In the genomic region with DNA sequence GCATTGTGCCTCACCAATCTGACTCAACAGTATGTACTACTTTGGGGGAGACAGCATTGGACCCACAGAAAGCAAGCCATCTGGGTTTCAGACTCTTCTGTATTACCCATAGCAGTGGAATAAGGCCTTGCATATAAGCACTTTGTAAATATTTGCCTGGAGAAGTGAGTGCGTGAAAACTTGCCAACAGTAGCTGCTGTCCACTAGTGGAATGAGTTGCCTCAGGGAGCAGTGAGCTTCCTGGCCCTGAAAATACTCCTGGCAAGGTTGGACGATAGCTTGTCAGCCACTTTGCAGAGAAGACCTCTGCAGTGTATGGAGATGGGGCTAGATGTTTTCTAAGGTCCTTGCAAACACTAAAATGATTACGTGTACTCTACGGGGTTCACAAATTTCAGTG, we compare ENCODE assay signal across 29 cellular contexts. TPM values are rescaled to one million over a fixed set of nuclear protein-coding genes. Genes with fewer than 3 reads are reported as not detected.
A peak's percentile ranks its signal among the peaks of the same experiment; 100 is the strongest.
DNase-seq lines count a peak whose midpoint lies in the region; ATAC-seq, FAIRE-seq and TF ChIP-seq lines count a peak whose summit lies in the region.
"Had no signal": no experiment of that assay in that cellular context is flagged by ENCODE, and none has a peak within 500 bp of the region (broad histone marks: within the 10 kb centered on the region; RNA-seq: fewer than 3 reads in every experiment).

No MANE protein-coding gene starts in this region.

- WGBS in HepG2 (ENCODE audit: low lambda C conversion rate), result 91% methylated on average over 4 of the region's 4 CpGs
- 81% methylated on average over 3 of the region's 4 CpGs for WGBS in right lobe of liver (ENCODE audit: insufficient coverage, low coverage, low lambda C conversion rate, missing lambda C conversion rate)

- TF ChIP-seq EP300 in HepG2 (IDR thresholded peaks at IDR 0.05; ENCODE audit: low read depth in 2 of 2, low read length in 2 of 2) (no peak), HepG2 (CRISPR knock-in tag; IDR thresholded peaks at IDR 0.05; ENCODE audit: borderline replicate concordance) (no peak)

- H3K27me3 ChIP-seq in HepG2 (ENCODE audit: control insufficient read depth in 1 of 2, insufficient read depth in 2 of 2, low read length in 2 of 2), result no peaks in the 10 kb centered on the region
- H3K27me3 ChIP-seq in right lobe of liver, result no peaks in the 10 kb centered on the region
- H3K27me3 ChIP-seq in upper lobe of right lung, result no peaks in the 10 kb centered on the region
- H3K27me3 ChIP-seq: BLaER1 treated with 17β-estradiol and CSF1 and Interleukin-3, amounts not matched to agents 10 nM and 100 nM; SJCRH30 had no signal

- H3K4me3 Mint-ChIP-seq in activated T-cell treated with anti-CD3 and anti-CD28 coated beads, Interleukin-2, amount 50 U/mL, for 24 hours, result no peak overlapping the region
- H3K4me3 Mint-ChIP-seq in activated T-cell treated with anti-CD3 and anti-CD28 coated beads, Interleukin-2, amount 50 U/mL, for 4 hours, result no peak overlapping the region
- no peak overlapping the region for H3K4me3 Mint-ChIP-seq in chondrocyte (ENCODE audit: unreplicated experiment)
- H3K4me3 Mint-ChIP-seq: CD4-positive, alpha-beta T cell; H9 had no signal

- H3K9me3 ChIP-seq in HepG2 (ENCODE audit: low read length) (no peaks in the 10 kb centered on the region), right lobe of liver (no peaks in the 10 kb centered on the region), upper lobe of right lung (no peaks in the 10 kb centered on the region)
- H3K9me3 ChIP-seq: A549; BLaER1 treated with 17β-estradiol and CSF1 and Interleukin-3, amounts not matched to agents 10 nM and 100 nM; SJCRH30 had no signal

- H3K27ac ChIP-seq in HepG2 (ENCODE audit: extremely low read length, insufficient read depth, low read length), result no peak overlapping the region
- no peak overlapping the region for H3K27ac ChIP-seq in right lobe of liver
- H3K27ac ChIP-seq in upper lobe of right lung, result no peak overlapping the region
- H3K27ac ChIP-seq: A549; BLaER1 treated with 17β-estradiol and CSF1 and Interleukin-3, amounts not matched to agents 10 nM and 100 nM; GM23248; SJCRH30 had no signal

- no peak for FAIRE-seq in HepG2 (lab: Jason Lieb, UNC)
- FAIRE-seq: A549, D721Med, GM12878 had no signal

- H4K20me1 ChIP-seq in HepG2 (ENCODE audit: insufficient read depth, low read length), result peaks cover 29% of the 10 kb centered on the region

- no peak for TF ChIP-seq RAD21 in HepG2 (CRISPR knock-in tag; IDR thresholded peaks at IDR 0.05)

- H3K36me3 Mint-ChIP-seq in activated T-cell treated with anti-CD3 and anti-CD28 coated beads, Interleukin-2, amount 50 U/mL, for 24 hours (ENCODE audit: low read depth), result peaks cover 94% of the 10 kb centered on the region
- peaks cover 53% of the 10 kb centered on the region for H3K36me3 Mint-ChIP-seq in activated T-cell treated with anti-CD3 and anti-CD28 coated beads, Interleukin-2, amount 50 U/mL, for 4 hours (ENCODE audit: insufficient read depth)
- H3K36me3 Mint-ChIP-seq in chondrocyte (ENCODE audit: low read depth), result peaks cover 59% of the 10 kb centered on the region

- no peaks in the 10 kb centered on the region for H3K27me3 Mint-ChIP-seq in activated T-cell treated with anti-CD3 and anti-CD28 coated beads, Interleukin-2, amount 50 U/mL, for 24 hours
- no peaks in the 10 kb centered on the region for H3K27me3 Mint-ChIP-seq in activated T-cell treated with anti-CD3 and anti-CD28 coated beads, Interleukin-2, amount 50 U/mL, for 4 hours (ENCODE audit: low read depth)
- no peaks in the 10 kb centered on the region for H3K27me3 Mint-ChIP-seq in chondrocyte (ENCODE audit: low read depth)
- H3K27me3 Mint-ChIP-seq: CD4-positive, alpha-beta T cell had no signal

- H3K4me1 ChIP-seq in HepG2 (ENCODE audit: insufficient read depth, low read length) (0 out of 2 replicates have a peak, but pooled peaks cover 8% of the 10 kb centered on the region), right lobe of liver (no peaks in the 10 kb centered on the region), upper lobe of right lung (no peaks in the 10 kb centered on the region)
- H3K4me1 ChIP-seq: A549; BLaER1 treated with 17β-estradiol and CSF1 and Interleukin-3, amounts not matched to agents 10 nM and 100 nM; SJCRH30 had no signal

- no peak for ATAC-seq in activated T-cell treated with anti-CD3 and anti-CD28 coated beads, Interleukin-2, amount 50 U/mL, for 4 hours
- ATAC-seq in HepG2 (no peak), right lobe of liver (no peak), upper lobe of right lung (peak; percentile 75), HG03342 (IDR thresholded peaks at IDR 0.05; ENCODE audit: unreplicated experiment) (no peak), HG03175 (IDR thresholded peaks at IDR 0.05; ENCODE audit: unreplicated experiment) (no peak)
- ATAC-seq: A549, GM12878, PC-3, SK-N-SH treated with all-trans-retinoic acid at 6 μM for 48 hours had no signal

- H3K79me2 ChIP-seq in HepG2 (ENCODE audit: insufficient read depth, low read length), result peaks cover 24% of the 10 kb centered on the region

- H3K27ac Mint-ChIP-seq in activated T-cell treated with anti-CD3 and anti-CD28 coated beads, Interleukin-2, amount 50 U/mL, for 24 hours, result peak overlapping the region; percentile 9
- peak overlapping the region; percentile 3 for H3K27ac Mint-ChIP-seq in chondrocyte (ENCODE audit: unreplicated experiment)
- H3K27ac Mint-ChIP-seq: CD4-positive, alpha-beta T cell; H9 had no signal

- H3K4me1 Mint-ChIP-seq in activated T-cell treated with anti-CD3 and anti-CD28 coated beads, Interleukin-2, amount 50 U/mL, for 24 hours (ENCODE audit: low read depth), result peaks cover 30% of the 10 kb centered on the region
- peaks cover 26% of the 10 kb centered on the region for H3K4me1 Mint-ChIP-seq in activated T-cell treated with anti-CD3 and anti-CD28 coated beads, Interleukin-2, amount 50 U/mL, for 4 hours (ENCODE audit: low read depth)
- H3K4me1 Mint-ChIP-seq in chondrocyte (ENCODE audit: low read depth), result peaks cover 48% of the 10 kb centered on the region
- H3K4me1 Mint-ChIP-seq: H9 had no signal

- in situ Hi-C loops in HepG2 (cut with HindIII; ENCODE audit: extremely low pct_ligation_motif_present, low pct_unique_long_range_greater_than_20kb), result loop anchor here (5.0 kb wide), 1 partner anchor 51 kb away; no protein-coding TSS in a partner anchor

- no TSS peak for BruUV-seq in HepG2 (replicated peaks; lab: Mats Ljungman, UMichigan)

- H2AFZ ChIP-seq in HepG2 (ENCODE audit: low read length), result no peak overlapping the region
- H2AFZ ChIP-seq: GM23248 had no signal

- no peaks in the 10 kb centered on the region for H3K9me3 Mint-ChIP-seq in activated T-cell treated with anti-CD3 and anti-CD28 coated beads, Interleukin-2, amount 50 U/mL, for 24 hours
- no peaks in the 10 kb centered on the region for H3K9me3 Mint-ChIP-seq in activated T-cell treated with anti-CD3 and anti-CD28 coated beads, Interleukin-2, amount 50 U/mL, for 4 hours
- H3K9me3 Mint-ChIP-seq in chondrocyte (ENCODE audit: low read depth), result no peaks in the 10 kb centered on the region
- H3K9me3 Mint-ChIP-seq: CD4-positive, alpha-beta T cell; H9 had no signal

- CTCF ChIA-PET in HepG2 (lab: Yijun Ruan, JAX; ENCODE audit: low intra/inter-chr PET ratio, low total read pairs), result no interaction called here

- no peak overlapping the region for H3K9ac ChIP-seq in HepG2 (ENCODE audit: insufficient read depth, low read depth, low read length)
- H3K9ac ChIP-seq: BLaER1 treated with 17β-estradiol and CSF1 and Interleukin-3, amounts not matched to agents 10 nM and 100 nM; GM23248 had no signal

- no peak for DNase-seq in activated T-cell treated with anti-CD3 and anti-CD28 coated beads, Interleukin-2, amount 50 U/mL, for 24 hours
- no peak for DNase-seq in activated T-cell treated with anti-CD3 and anti-CD28 coated beads, Interleukin-2, amount 50 U/mL, for 4 hours
- DNase-seq in HepG2 (ENCODE audit: low spot score), result peak; percentile 5
- DNase-seq in right lobe of liver, result no peak
- DNase-seq in chondrocyte (ENCODE audit: low spot score), result no peak
- no peak for DNase-seq in upper lobe of right lung
- DNase-seq: AML-193; CD4-positive, alpha-beta T cell; EL; GDM1; GM23248; H9; NCI-H1092 treated with DMSO at 0.1 percent for 48 hours; NCI-H1436; NCI-H187 treated with DMSO at 0.1 percent for 48 hours; NCI-H2171 treated with DMSO at 0.1 percent for 48 hours; NCI-H345; NCI-H510A treated with DMSO at 0.1 percent for 48 hours; NCI-H748 treated with DMSO at 0.1 percent for 48 hours; NK-92 treated with Interleukin-12 subunit alpha and Interleukin-12 subunit beta, amount 100 ng/mL, for 24 hours; PC-3; SJCRH30 had no signal

- H3K36me3 ChIP-seq in HepG2 (replicated peaks in 1 of 2; ENCODE audit: control insufficient read depth in 1 of 2, insufficient read depth in 2 of 2, low read length in 2 of 2) (peaks cover 33 to 87% of the 10 kb centered on the region in 2 experiments), right lobe of liver (peaks cover 0 to 60% (median 20%) of the 10 kb centered on the region in 4 donors), upper lobe of right lung (peaks cover 85% of the 10 kb centered on the region)

- TF ChIP-seq CTCF in HepG2 (CRISPR knock-in tag; IDR thresholded peaks at IDR 0.05) (no peak), right lobe of liver (IDR thresholded peaks at IDR 0.05) (no peak), chondrocyte (IDR thresholded peaks at IDR 0.05) (no peak), upper lobe of right lung (IDR thresholded peaks at IDR 0.05) (no peak)

- H3K4me3 ChIP-seq in HepG2 (replicated peaks in 1 of 3; ENCODE audit: insufficient read depth in 1 of 3, low read depth in 2 of 3, low read length in 3 of 3) (no peak overlapping the region), right lobe of liver (no peak overlapping the region), upper lobe of right lung (no peak overlapping the region)
- H3K4me3 ChIP-seq: A549; BLaER1 treated with 17β-estradiol and CSF1 and Interleukin-3, amounts not matched to agents 10 nM and 100 nM; GM12878; GM23248; SJCRH30 had no signal

- no peak for TF ChIP-seq POLR2A in HepG2 (IDR thresholded peaks at IDR 0.05; ENCODE audit: insufficient read depth in 1 of 2, low read depth in 2 of 2, low read length in 2 of 2)
- no peak for TF ChIP-seq POLR2A in right lobe of liver (IDR thresholded peaks at IDR 0.05)

- POLR2A ChIA-PET in HepG2 (lab: Yijun Ruan, JAX), result no interaction called here

- intact Hi-C loops in HepG2 (cut with micrococcal nuclease; ENCODE audit: unreplicated experiment), result no loop called here
- intact Hi-C loops in right lobe of liver (cut with DNase I), result no loop called here
- intact Hi-C loops in upper lobe of right lung (cut with DNase I), result no loop called here

- H3K4me2 ChIP-seq in HepG2 (ENCODE audit: low read depth, low read length), result no peak overlapping the region
- H3K4me2 ChIP-seq: A549; BLaER1 treated with 17β-estradiol and CSF1 and Interleukin-3, amounts not matched to agents 10 nM and 100 nM had no signal

RNA-seq across cellular contexts. Expression of a gene that starts 21.6 kb away (rescaled TPM):
- 100 to 1,000 TPM; 366 to 488 (median 410) TPM for total RNA-seq in activated T-cell treated with anti-CD3 and anti-CD28 coated beads, Interleukin-2, amount 50 U/mL, for 4 hours
- 140 and 180 TPM in 2 replicates for total RNA-seq in HepG2 (2016; rRNA removed; fragmentation: Illumina TruSeq; extraction: Trizol)
- total RNA-seq in HepG2 (2016; cell fraction: cytosol; rRNA removed; fragmentation: Illumina TruSeq; extraction: Trizol; ENCODE audit: low read depth), result 54.9 and 58.3 TPM in 2 replicates
- 130 and 180 TPM in 2 replicates for total RNA-seq in HepG2 (2016; cell fraction: insoluble cytoplasmic fraction; rRNA removed; fragmentation: Illumina TruSeq; extraction: Trizol)
- 96.5 and 104 TPM in 2 replicates for total RNA-seq in HepG2 (2016; cell fraction: membrane; rRNA removed; fragmentation: Illumina TruSeq; extraction: Trizol)
- total RNA-seq in HepG2 (2016; cell fraction: nucleus; rRNA removed; fragmentation: Illumina TruSeq; extraction: Trizol), result 98.4 and 111 TPM in 2 replicates
- polyA plus RNA-seq in HepG2 (2011; rRNA removed), result 406 and 460 TPM in 2 replicates
- polyA plus RNA-seq in HepG2 (2011; cell fraction: cytosol; rRNA removed), result 317 and 416 TPM in 2 replicates
- 244 and 272 TPM in 2 replicates for polyA plus RNA-seq in HepG2 (2011; cell fraction: nucleus; rRNA removed)
- polyA plus RNA-seq in HepG2 (2012), result 137 and 249 TPM in 2 replicates
- polyA plus RNA-seq in HepG2 (2016; cell fraction: cytosol; fragmentation: Illumina TruSeq; extraction: Trizol; ENCODE audit: low read depth), result 43.9 and 53.1 TPM in 2 replicates
- polyA plus RNA-seq in HepG2 (2016; cell fraction: insoluble cytoplasmic fraction; fragmentation: Illumina TruSeq; extraction: Trizol; ENCODE audit: low read depth), result 204 and 207 TPM in 2 replicates
- 86.2 and 94.6 TPM in 2 replicates for polyA plus RNA-seq in HepG2 (2016; cell fraction: membrane; fragmentation: Illumina TruSeq; extraction: Trizol; ENCODE audit: low read depth)
- 141 and 166 TPM in 2 replicates for polyA plus RNA-seq in HepG2 (2016; cell fraction: nucleus; fragmentation: Illumina TruSeq; extraction: Trizol; ENCODE audit: insufficient read depth, low read depth)
- polyA minus RNA-seq in HepG2 (2011; rRNA and poly(A)+ RNA removed; ENCODE audit: low replicate concordance), result 365 and 608 TPM in 2 replicates
- polyA minus RNA-seq in HepG2 (2011; cell fraction: cytosol; rRNA and poly(A)+ RNA removed), result 230 and 276 TPM in 2 replicates
- 219 and 236 TPM in 2 replicates for polyA minus RNA-seq in HepG2 (2011; cell fraction: nucleus; rRNA and poly(A)+ RNA removed)
- 100 to 1,000 TPM in 2 of 6 experiments, 10 to 100 TPM in 4; 31.4 to 155 (median 44.7) TPM for total RNA-seq in right lobe of liver
- 224 to 583 TPM (median 581 TPM) in 3 replicates for total RNA-seq in chondrocyte
- total RNA-seq in upper lobe of right lung, result 68.4 TPM
